In genomic region chr3:61967019-61967418, GRCh38 we compare ENCODE assay signal across 21 cellular contexts.
"Had no signal": no experiment of that assay in that cellular context is flagged by ENCODE, and none has a peak within 500 bp of the region (broad histone marks: within the 10 kb centered on the region; RNA-seq: fewer than 3 reads in every experiment).

No MANE protein-coding gene starts in this region.

- H3K36me3 ChIP-seq: colonic mucosa, esophagus muscularis mucosa, gastroesophageal sphincter, heart left ventricle, left ventricle myocardium inferior, lower lobe of right lung had no signal

- H2AFZ ChIP-seq: hepatocyte had no signal

- H3K4me3 ChIP-seq: colonic mucosa, esophagus muscularis mucosa, gastroesophageal sphincter, heart left ventricle, hepatocyte, left ventricle myocardium inferior, lower lobe of right lung had no signal

- FAIRE-seq: endothelial cell of umbilical vein, frontal cortex, islet of Langerhans, kidney had no signal

- H3K4me3 Mint-ChIP-seq: dendritic cell treated with granulocyte-macrophage colony-stimulating factor and Interleukin-4, amounts not matched to agents 40 ng/mL and 50 ng/mL, for 4 days; effector memory CD8-positive, alpha-beta T cell had no signal

- H3K4me1 ChIP-seq: colonic mucosa, gastroesophageal sphincter, lower lobe of right lung had no signal

- H3K27ac Mint-ChIP-seq: dendritic cell treated with granulocyte-macrophage colony-stimulating factor and Interleukin-4, amounts not matched to agents 40 ng/mL and 50 ng/mL, for 4 days; effector memory CD8-positive, alpha-beta T cell had no signal

- H3K27ac ChIP-seq: colonic mucosa, esophagus muscularis mucosa, foreskin keratinocyte, gastroesophageal sphincter, heart left ventricle, hepatocyte, left ventricle myocardium inferior, lower lobe of right lung had no signal

- H3K27me3 ChIP-seq: colonic mucosa, esophagus muscularis mucosa, foreskin keratinocyte, gastroesophageal sphincter, heart left ventricle, hepatocyte had no signal

- ATAC-seq: effector memory CD8-positive, alpha-beta T cell; gastroesophageal sphincter; heart left ventricle; left colon; left lobe of liver had no signal

- H3K27me3 Mint-ChIP-seq: dendritic cell treated with granulocyte-macrophage colony-stimulating factor and Interleukin-4, amounts not matched to agents 40 ng/mL and 50 ng/mL, for 4 days; effector memory CD8-positive, alpha-beta T cell had no signal

- DNase-seq: colonic mucosa; cortex of kidney; effector CD8-positive, alpha-beta T cell; effector memory CD8-positive, alpha-beta T cell; foreskin keratinocyte; heart left ventricle; hypothalamus; kidney; left colon; left ventricle myocardium inferior; lower lobe of right lung; mesenchymal stem cell; midbrain had no signal

- H3K4me2 ChIP-seq: hepatocyte had no signal

- H3K9me3 ChIP-seq: colonic mucosa, esophagus muscularis mucosa, gastroesophageal sphincter, heart left ventricle, left ventricle myocardium inferior, lower lobe of right lung had no signal
